ENCODE assay signal across 22 cellular contexts in the genomic region with DNA sequence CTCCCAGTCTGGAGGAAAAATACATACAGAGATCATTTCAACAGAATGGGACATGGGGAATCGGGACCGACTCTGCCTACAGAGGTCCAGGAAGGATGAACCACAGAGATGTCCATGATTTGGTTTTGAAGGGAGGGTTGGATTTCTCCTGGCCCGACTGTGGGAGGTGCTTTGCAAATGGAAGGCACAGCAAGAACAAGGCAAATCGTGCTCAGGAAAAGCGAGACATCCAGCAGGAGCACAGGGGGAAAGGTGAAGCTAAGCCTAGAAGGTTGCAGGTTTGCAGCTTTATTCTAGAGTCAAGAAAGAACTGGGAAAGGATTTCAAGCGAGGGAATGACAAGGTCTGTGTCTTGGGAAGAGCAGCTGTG.
"Had no signal": no experiment of that assay in that cellular context is flagged by ENCODE, and none has a peak within 500 bp of the region (broad histone marks: within the 10 kb centered on the region; RNA-seq: fewer than 3 reads in every experiment).

No MANE protein-coding gene starts in this region.

- DNase-seq: activated CD4-positive, alpha-beta memory T cell treated with anti-CD3 and anti-CD28 coated beads, Interleukin-2, amount 10 ng/mL, durations not matched to agents 7 days and 5 days; activated CD4-positive, alpha-beta T cell treated with anti-CD3 and anti-CD28 coated beads, Interleukin-2, amount 10 ng/mL, durations not matched to agents 7 days and 5 days; activated CD4-positive, CD25-positive, alpha-beta regulatory T cell treated with anti-CD3 and anti-CD28 coated beads, Interleukin-2, amount 50 U/mL, for 72 hours; activated naive CD4-positive, alpha-beta T cell; activated T-cell treated with anti-CD3 and anti-CD28 coated beads, Interleukin-2, amount 50 U/mL, for 48 hours; dermis blood vessel endothelial cell; effector CD8-positive, alpha-beta T cell; immature natural killer cell; kidney; midbrain; naive thymus-derived CD8-positive, alpha-beta T cell; nucleus accumbens; SK-N-SH; stimulated activated CD4-positive, alpha-beta T cell treated with anti-CD3 and anti-CD28 coated beads, Interleukin-2, amount 100 ng/mL, for 48 hours; stimulated activated naive CD4-positive, alpha-beta T cell treated with Interleukin-2 at 50 U/mL for 16 hours; SW 1271; T-helper 17 cell; T1000; WERI-Rb-1 had no signal

- H3K9me3 Mint-ChIP-seq: activated CD4-positive, alpha-beta memory T cell treated with anti-CD3 and anti-CD28 coated beads, Interleukin-2, amount 10 ng/mL, durations not matched to agents 7 days and 5 days; activated CD4-positive, alpha-beta T cell treated with anti-CD3 and anti-CD28 coated beads, Interleukin-2, amount 10 ng/mL, durations not matched to agents 7 days and 5 days; activated naive CD4-positive, alpha-beta T cell treated with anti-CD3 and anti-CD28 coated beads, Interleukin-2, amount 50 U/mL, for 72 hours; central memory CD8-positive, alpha-beta T cell; memory B cell; naive thymus-derived CD8-positive, alpha-beta T cell had no signal

- H3K4me1 Mint-ChIP-seq: central memory CD8-positive, alpha-beta T cell; immature natural killer cell had no signal

- H3K36me3 Mint-ChIP-seq: activated naive CD4-positive, alpha-beta T cell treated with anti-CD3 and anti-CD28 coated beads, Interleukin-2, amount 50 U/mL, for 72 hours; immature natural killer cell; memory B cell; naive thymus-derived CD8-positive, alpha-beta T cell had no signal

- H3K27ac Mint-ChIP-seq: activated CD4-positive, alpha-beta memory T cell treated with anti-CD3 and anti-CD28 coated beads, Interleukin-2, amount 10 ng/mL, durations not matched to agents 7 days and 5 days; activated CD4-positive, alpha-beta T cell treated with anti-CD3 and anti-CD28 coated beads, Interleukin-2, amount 10 ng/mL, durations not matched to agents 7 days and 5 days; activated naive CD4-positive, alpha-beta T cell treated with anti-CD3 and anti-CD28 coated beads, Interleukin-2, amount 50 U/mL, for 72 hours; immature natural killer cell; memory B cell; T-helper 17 cell had no signal

- ATAC-seq: activated naive CD4-positive, alpha-beta T cell treated with anti-CD3 and anti-CD28 coated beads, Interleukin-2, amount 50 U/mL, for 72 hours; naive thymus-derived CD8-positive, alpha-beta T cell; T-helper 17 cell had no signal

- H3K4me3 Mint-ChIP-seq: activated CD4-positive, alpha-beta memory T cell treated with anti-CD3 and anti-CD28 coated beads, Interleukin-2, amount 10 ng/mL, durations not matched to agents 7 days and 5 days; activated CD4-positive, alpha-beta T cell treated with anti-CD3 and anti-CD28 coated beads, Interleukin-2, amount 10 ng/mL, durations not matched to agents 7 days and 5 days; central memory CD8-positive, alpha-beta T cell; immature natural killer cell; memory B cell; naive thymus-derived CD8-positive, alpha-beta T cell; T-helper 17 cell had no signal
